11 cellular contexts compared by ENCODE assay signal in genomic region chr22:23383491-23384450, GRCh38.
DNase-seq lines count a peak whose midpoint lies in the region; ATAC-seq and TF ChIP-seq lines count a peak whose summit lies in the region.
"Had no signal": no experiment of that assay in that cellular context is flagged by ENCODE, and none has a peak within 500 bp of the region (broad histone marks: within the 10 kb centered on the region; RNA-seq: fewer than 3 reads in every experiment).

No MANE protein-coding gene starts in this region.

- no peaks in the 10 kb centered on the region for H3K9me3 ChIP-seq in SJCRH30 (replicated peaks)
- no peaks in the 10 kb centered on the region for H3K9me3 ChIP-seq in thyroid gland
- no peaks in the 10 kb centered on the region for H3K9me3 ChIP-seq in CD8-positive, alpha-beta T cell (ENCODE audit: low read length)
- H3K9me3 ChIP-seq: breast epithelium, uterus had no signal

- TF ChIP-seq CTCF in thyroid gland (IDR thresholded peaks at IDR 0.05): no peak
- TF ChIP-seq CTCF in CD8-positive, alpha-beta T cell (IDR thresholded peaks at IDR 0.05): no peak

- TF ChIP-seq POLR2A in thyroid gland (IDR thresholded peaks at IDR 0.05): no peak

- CTCF ChIA-PET in CD8-positive, alpha-beta T cell (lab: Charles Lee): interaction anchor here (0.6 to 2.1 kb wide), 5 partner anchors 53 to 428 kb away, joined by 3 to 6 read pairs (median 3); no protein-coding TSS in a partner anchor

- H3K27ac ChIP-seq in SJCRH30 (no peak overlapping the region), layer of hippocampus (ENCODE audit: low read depth, low read length) (peak overlapping the region; percentile 48), thyroid gland (no peak overlapping the region)
- H3K27ac ChIP-seq in CD8-positive, alpha-beta T cell (ENCODE audit: low read depth, low read length): no peak overlapping the region
- H3K27ac ChIP-seq: breast epithelium, uterus had no signal

- no peaks in the 10 kb centered on the region for H3K27me3 ChIP-seq in SJCRH30
- no peaks in the 10 kb centered on the region for H3K27me3 ChIP-seq in layer of hippocampus (ENCODE audit: control insufficient read depth, insufficient read depth, low read length)
- no peaks in the 10 kb centered on the region for H3K27me3 ChIP-seq in thyroid gland
- no peaks in the 10 kb centered on the region for H3K27me3 ChIP-seq in CD8-positive, alpha-beta T cell (ENCODE audit: insufficient read depth, low read length)
- H3K27me3 ChIP-seq: breast epithelium, uterus had no signal

- 47 to 58% methylated on average over 14 to 18 of the region's 24 CpGs for WGBS in thyroid gland, 2 donors

- H3K4me3 ChIP-seq in SJCRH30 (no peak overlapping the region), thyroid gland (replicated peaks in 1 of 3) (no peak overlapping the region)
- no peak overlapping the region for H3K4me3 ChIP-seq in CD8-positive, alpha-beta T cell (ENCODE audit: low read depth, low read length)
- H3K4me3 ChIP-seq: breast epithelium, uterus had no signal

- no peak for ATAC-seq in CD8-positive, alpha-beta T cell
- ATAC-seq in HG03025 (IDR thresholded peaks at IDR 0.05; ENCODE audit: low FRiP score, unreplicated experiment): no peak
- ATAC-seq: left lobe of liver had no signal

- POLR2A ChIA-PET in CD8-positive, alpha-beta T cell (lab: Charles Lee): no interaction called here

- no peak overlapping the region for H3K4me3 Mint-ChIP-seq in CD8-positive, alpha-beta T cell

- peak; percentile 71 for DNase-seq in NCI-H748 (lab: John Stamatoyannopoulos, UW; ENCODE audit: unreplicated experiment)
- no peak for DNase-seq in NCI-H748 treated with DMSO at 0.1 percent for 48 hours (lab: John Stamatoyannopoulos, UW)
- DNase-seq in SJCRH30: peak; percentile 81 to 83
- peak; percentile 40 to 47 for DNase-seq in thyroid gland
- no peak for DNase-seq in CD8-positive, alpha-beta T cell
- no peak for DNase-seq in NCI-H2171 treated with DMSO at 0.1 percent for 48 hours (lab: John Stamatoyannopoulos, UW)
- DNase-seq: uterus had no signal

- peaks cover 2% of the 10 kb centered on the region for H3K27me3 Mint-ChIP-seq in CD8-positive, alpha-beta T cell (ENCODE audit: low read depth)

- H3K9me3 Mint-ChIP-seq in CD8-positive, alpha-beta T cell: no peaks in the 10 kb centered on the region

- H3K36me3 Mint-ChIP-seq in CD8-positive, alpha-beta T cell: no peaks in the 10 kb centered on the region

- intact Hi-C loops in thyroid gland (cut with DNase I): loop anchor here (2.0 to 5.0 kb wide), 2 partner anchors 61 to 207 kb away; no protein-coding TSS in a partner anchor
- intact Hi-C loops in CD8-positive, alpha-beta T cell (cut with DNase I, micrococcal nuclease): no loop called here

- no peak overlapping the region for H3K27ac Mint-ChIP-seq in CD8-positive, alpha-beta T cell

- H3K4me1 ChIP-seq in SJCRH30: peaks cover 4% of the 10 kb centered on the region
- peaks cover 7 to 17% of the 10 kb centered on the region in 2 donors for H3K4me1 ChIP-seq in thyroid gland
- H3K4me1 ChIP-seq in CD8-positive, alpha-beta T cell (ENCODE audit: insufficient read depth, low read length): no peaks in the 10 kb centered on the region
- H3K4me1 ChIP-seq: breast epithelium, uterus had no signal

- peaks cover 2% of the 10 kb centered on the region for H3K4me1 Mint-ChIP-seq in CD8-positive, alpha-beta T cell (ENCODE audit: low read depth)

- H3K36me3 ChIP-seq in SJCRH30: no peaks in the 10 kb centered on the region
- no peaks in the 10 kb centered on the region for H3K36me3 ChIP-seq in thyroid gland
- H3K36me3 ChIP-seq in CD8-positive, alpha-beta T cell (ENCODE audit: insufficient read depth, low read length): no peaks in the 10 kb centered on the region
- H3K36me3 ChIP-seq: breast epithelium, uterus had no signal

Comparison
In these comparisons a context has a peak if more than half of its experiments do, and no peak if none do; other contexts are left out.
1. DNase-seq: peak in NCI-H748 (single experiment), SJCRH30 (2 of 2) and thyroid gland (2 of 2); none in NCI-H748 treated with DMSO at 0.1 percent for 48 hours (single experiment), CD8-positive, alpha-beta T cell (0 of 7) and NCI-H2171 treated with DMSO at 0.1 percent for 48 hours (single experiment).